Comparison of ENCODE assay signal across 3 cellular contexts in genomic region chr1:215648957-215649356, GRCh38.
A peak's percentile ranks its signal among the peaks of the same experiment; 100 is the strongest.
TF ChIP-seq lines count a peak whose summit lies in the region.

No MANE protein-coding gene starts in this region.

TF ChIP-seq in HepG2, 621 proteins besides CTCF, POLR2A, EP300 and RAD21:
- TF ChIP-seq MAFK (conservative IDR thresholded peaks at IDR 0.05 in 1 of 2, IDR thresholded peaks at IDR 0.05 in 1 of 2; ENCODE audit: low read length in 2 of 2) = peak; percentile 91 to 96
- peak; percentile 93 for TF ChIP-seq MAFF (IDR thresholded peaks at IDR 0.05; ENCODE audit: low read depth, low read length)
- no peak for TF ChIP-seq NFIC (IDR thresholded peaks at IDR 0.05; ENCODE audit: low read length)
- TF ChIP-seq HES4 (CRISPR knock-in tag; IDR thresholded peaks at IDR 0.05; ENCODE audit: borderline replicate concordance) = no peak
TF ChIP-seq in HepG2: peak in this region for 2.

TF ChIP-seq in IMR-90, 13 proteins besides CTCF, POLR2A, EP300 and RAD21:
- TF ChIP-seq RFX5 (IDR thresholded peaks at IDR 0.05; ENCODE audit: low read depth, low read length) = no peak
- TF ChIP-seq MAFK (IDR thresholded peaks at IDR 0.05; ENCODE audit: low read depth, low read length) = peak; percentile 93

TF ChIP-seq in H1, 55 proteins besides CTCF, POLR2A, EP300 and RAD21:
- peak; percentile 56; the same call in 1 of the 2 replicates for TF ChIP-seq MAFK (IDR thresholded peaks at IDR 0.05; ENCODE audit: low read depth, low read length)
- TF ChIP-seq CHD7 (IDR thresholded peaks at IDR 0.05; ENCODE audit: insufficient replicate concordance, low read length) = no peak
- no peak for TF ChIP-seq BCL11A (IDR thresholded peaks at IDR 0.05; ENCODE audit: low read depth in 2 of 2, low read length in 2 of 2)
TF ChIP-seq in H1: peak in this region for 1.
